In genomic region chr19:57192064-57192395, GRCh38 we compare ENCODE assay signal across 9 cellular contexts. TPM values are rescaled to one million over a fixed set of nuclear protein-coding genes. Genes with fewer than 3 reads are reported as not detected.
DNase-seq lines count a peak whose midpoint lies in the region; ATAC-seq and TF ChIP-seq lines count a peak whose summit lies in the region.
"Had no signal": no experiment of that assay in that cellular context is flagged by ENCODE, and none has a peak within 500 bp of the region (broad histone marks: within the 10 kb centered on the region; RNA-seq: fewer than 3 reads in every experiment).

No MANE protein-coding gene starts in this region.

- no peak for TF ChIP-seq EP300 in suprapubic skin (IDR thresholded peaks at IDR 0.05)

- peaks cover 65% of the 10 kb centered on the region for H3K36me3 Mint-ChIP-seq in activated naive CD8-positive, alpha-beta T cell treated with anti-CD3 and anti-CD28 coated beads, Interleukin-2, amount 10 ng/mL, durations not matched to agents 7 days and 5 days
- H3K36me3 Mint-ChIP-seq in immature natural killer cell = peaks cover 21 to 41% (median 39%) of the 10 kb centered on the region in 3 donors

- H3K4me1 Mint-ChIP-seq in activated naive CD8-positive, alpha-beta T cell treated with anti-CD3 and anti-CD28 coated beads, Interleukin-2, amount 10 ng/mL, durations not matched to agents 7 days and 5 days = peaks cover 27% of the 10 kb centered on the region
- H3K4me1 Mint-ChIP-seq in immature natural killer cell = peaks cover 34 to 55% of the 10 kb centered on the region in 2 donors

- H3K4me3 Mint-ChIP-seq in activated naive CD8-positive, alpha-beta T cell treated with anti-CD3 and anti-CD28 coated beads, Interleukin-2, amount 10 ng/mL, durations not matched to agents 7 days and 5 days = peak overlapping the region; percentile 94
- peak overlapping the region; percentile 90 to 96 (median 94) for H3K4me3 Mint-ChIP-seq in immature natural killer cell

- TF ChIP-seq POLR2A in suprapubic skin (IDR thresholded peaks at IDR 0.05) = no peak

- H3K4me1 ChIP-seq in suprapubic skin = peaks cover 16% of the 10 kb centered on the region

- H3K27ac Mint-ChIP-seq in activated naive CD8-positive, alpha-beta T cell treated with anti-CD3 and anti-CD28 coated beads, Interleukin-2, amount 10 ng/mL, durations not matched to agents 7 days and 5 days = peak overlapping the region; percentile 93
- peak overlapping the region; percentile 87 to 97 (median 92) for H3K27ac Mint-ChIP-seq in immature natural killer cell

- H3K36me3 ChIP-seq in suprapubic skin = peaks cover 35% of the 10 kb centered on the region

- POLR2A ChIA-PET in activated naive CD8-positive, alpha-beta T cell treated with anti-CD3 and anti-CD28 coated beads, Interleukin-2, amount 10 ng/mL, durations not matched to agents 7 days and 5 days (lab: Charles Lee) = interaction anchor here (0.9 to 1.3 kb wide), 5 partner anchors 17 to 1156 kb away, joined by 3 to 4 read pairs (median 3); partner anchors contain the start of gene ZNF772

- DNase-seq in Right ventricle myocardium superior = no peak
- no peak for DNase-seq in Right ventricle myocardium inferior (ENCODE audit: missing footprints)
- no peak for DNase-seq in activated naive CD8-positive, alpha-beta T cell treated with anti-CD3 and anti-CD28 coated beads, Interleukin-2, amount 10 ng/mL, durations not matched to agents 7 days and 5 days
- DNase-seq in immature natural killer cell = no peak
- no peak for DNase-seq in suprapubic skin (ENCODE audit: low spot score in 2 of 2)
- DNase-seq in NOMO-1 treated with dmso at 0.1 percent for 144 hours (lab: John Stamatoyannopoulos, UW; ENCODE audit: unreplicated experiment) = no peak
- DNase-seq in AML-193 (lab: John Stamatoyannopoulos, UW) = no peak
- DNase-seq in activated CD4-positive, CD25-positive, alpha-beta regulatory T cell treated with anti-CD3 and anti-CD28 coated beads, Interleukin-2, amount 50 U/mL, for 72 hours = no peak

- H3K9me3 ChIP-seq in suprapubic skin = no peaks in the 10 kb centered on the region

- ATAC-seq in Right ventricle myocardium superior (ENCODE audit: poor library complexity) = peak; percentile 2
- ATAC-seq in Right ventricle myocardium inferior = no peak
- no peak for ATAC-seq in activated naive CD8-positive, alpha-beta T cell treated with anti-CD3 and anti-CD28 coated beads, Interleukin-2, amount 10 ng/mL, durations not matched to agents 7 days and 5 days (ENCODE audit: low read depth)

- intact Hi-C loops in Right ventricle myocardium superior (cut with DNase I) = no loop called here
- intact Hi-C loops in Right ventricle myocardium inferior (cut with DNase I) = loop anchor here (5.0 kb wide), 1 partner anchor 90 kb away; the partner anchor contains the start of gene ZNF460

- H3K27ac ChIP-seq in suprapubic skin = peak overlapping the region; percentile 81

- H3K27me3 Mint-ChIP-seq in activated naive CD8-positive, alpha-beta T cell treated with anti-CD3 and anti-CD28 coated beads, Interleukin-2, amount 10 ng/mL, durations not matched to agents 7 days and 5 days = no peaks in the 10 kb centered on the region
- H3K27me3 Mint-ChIP-seq in immature natural killer cell (ENCODE audit: low read depth in 3 of 3) = peaks cover 5 to 24% (median 12%) of the 10 kb centered on the region in 3 donors

- H3K4me3 ChIP-seq in suprapubic skin = peak overlapping the region; percentile 81

- H3K9me3 Mint-ChIP-seq in activated naive CD8-positive, alpha-beta T cell treated with anti-CD3 and anti-CD28 coated beads, Interleukin-2, amount 10 ng/mL, durations not matched to agents 7 days and 5 days = peaks cover 33% of the 10 kb centered on the region
- peaks cover 2 to 18% (median 8%) of the 10 kb centered on the region in 6 donors for H3K9me3 Mint-ChIP-seq in immature natural killer cell

- no peaks in the 10 kb centered on the region for H3K27me3 ChIP-seq in suprapubic skin

- TF ChIP-seq CTCF in suprapubic skin (IDR thresholded peaks at IDR 0.05) = no peak

- WGBS in suprapubic skin = 0% methylated on average over 6 of the region's 8 CpGs

RNA-seq across cellular contexts. Expression of gene ZNF264, which starts 0.7 kb away (rescaled TPM):
- total RNA-seq in Right ventricle myocardium superior (18.1 TPM), Right ventricle myocardium inferior (16.5 TPM), suprapubic skin (10 to 100 TPM; 35.4 to 50.2 (median 38.9) TPM)
- 10 to 100 TPM; 50.7 to 55.9 TPM for total RNA-seq in activated naive CD8-positive, alpha-beta T cell treated with anti-CD3 and anti-CD28 coated beads, Interleukin-2, amount 10 ng/mL, durations not matched to agents 7 days and 5 days
- 10 to 100 TPM; 13.3 to 17.3 (median 14.8) TPM for polyA plus RNA-seq in immature natural killer cell

RNA-seq across cellular contexts. Expression of gene DUXA, which starts 24.7 kb away (rescaled TPM):
- total RNA-seq in Right ventricle myocardium superior (not detected), Right ventricle myocardium inferior (not detected), suprapubic skin (not detected)
- total RNA-seq in activated naive CD8-positive, alpha-beta T cell treated with anti-CD3 and anti-CD28 coated beads, Interleukin-2, amount 10 ng/mL, durations not matched to agents 7 days and 5 days = not detected
- polyA plus RNA-seq in immature natural killer cell = not detected
- total RNA-seq: frontal cortex had no signal

RNA-seq across cellular contexts. Expression of gene AURKC, which starts 38.8 kb away (rescaled TPM):
- 0.91 TPM for total RNA-seq in Right ventricle myocardium superior
- total RNA-seq in Right ventricle myocardium inferior = 1.2 TPM
- 1 to 10 TPM; 1.5 to 2.4 TPM for total RNA-seq in activated naive CD8-positive, alpha-beta T cell treated with anti-CD3 and anti-CD28 coated beads, Interleukin-2, amount 10 ng/mL, durations not matched to agents 7 days and 5 days
- polyA plus RNA-seq in immature natural killer cell = 1 to 10 TPM in 2 of 3 donors, not detected in 1; 1.8 to 2.5 TPM
- total RNA-seq in suprapubic skin = 1 to 10 TPM in 3 of 4 donors, not detected in 1; 1.1 to 3.1 (median 2.3) TPM

RNA-seq across cellular contexts. Expression of gene ZIM3, which starts 47.0 kb away (rescaled TPM):
- not detected for total RNA-seq in Right ventricle myocardium superior
- not detected for total RNA-seq in Right ventricle myocardium inferior
- total RNA-seq in activated naive CD8-positive, alpha-beta T cell treated with anti-CD3 and anti-CD28 coated beads, Interleukin-2, amount 10 ng/mL, durations not matched to agents 7 days and 5 days = not detected
- polyA plus RNA-seq in immature natural killer cell = not detected
- not detected for total RNA-seq in suprapubic skin
- total RNA-seq: frontal cortex had no signal

RNA-seq across cellular contexts. Expression of gene ZNF805, which starts 48.4 kb away (rescaled TPM):
- 8.4 TPM for total RNA-seq in Right ventricle myocardium superior
- 9.7 TPM for total RNA-seq in Right ventricle myocardium inferior
- 10 to 100 TPM; 14.7 to 15.2 TPM for total RNA-seq in activated naive CD8-positive, alpha-beta T cell treated with anti-CD3 and anti-CD28 coated beads, Interleukin-2, amount 10 ng/mL, durations not matched to agents 7 days and 5 days
- 1 to 10 TPM; 1.9 to 3.0 (median 2.9) TPM for polyA plus RNA-seq in immature natural killer cell
- total RNA-seq in suprapubic skin = 10 to 100 TPM; 18.0 to 24.6 (median 18.9) TPM
